Comparison of ENCODE assay signal across 1 cellular context in genomic region chr21:33976980-33977720, GRCh38.
TF ChIP-seq lines count a peak whose summit lies in the region.

No MANE protein-coding gene starts in this region.

TF ChIP-seq in GM23338, 12 proteins besides CTCF, POLR2A, EP300 and RAD21 (continued from another document):
- TF ChIP-seq REST (IDR thresholded peaks at IDR 0.05; ENCODE audit: unreplicated experiment) (no peak), EZH2 (IDR thresholded peaks at IDR 0.05; ENCODE audit: low read depth, unreplicated experiment) (no peak)
